In genomic region chr3:54970895-54971294, GRCh38 we compare ENCODE assay signal across 29 cellular contexts. TPM values are rescaled to one million over a fixed set of nuclear protein-coding genes. Genes with fewer than 3 reads are reported as not detected.
DNase-seq lines count a peak whose midpoint lies in the region; ATAC-seq and TF ChIP-seq lines count a peak whose summit lies in the region.
"Had no signal": no experiment of that assay in that cellular context is flagged by ENCODE, and none has a peak within 500 bp of the region (broad histone marks: within the 10 kb centered on the region; RNA-seq: fewer than 3 reads in every experiment).

No MANE protein-coding gene starts in this region.

- TF ChIP-seq CTCF in MCF 10A (IDR thresholded peaks at IDR 0.05; ENCODE audit: unreplicated experiment) (no peak), breast epithelium (IDR thresholded peaks at IDR 0.05) (no peak)

- BruUV-seq in MCF 10A (replicated peaks; lab: Mats Ljungman, UMichigan) = no TSS peak

- H3K27ac ChIP-seq in breast epithelium = no peak overlapping the region
- H3K27ac ChIP-seq: 22Rv1, BLaER1, HL-60, tibial nerve had no signal

- no peaks in the 10 kb centered on the region for H3K9me3 ChIP-seq in breast epithelium
- H3K9me3 ChIP-seq: BLaER1, tibial nerve had no signal

- H3K36me3 Mint-ChIP-seq in MCF 10A (ENCODE audit: insufficient read depth, unreplicated experiment) = peaks cover 6% of the 10 kb centered on the region
- H3K36me3 Mint-ChIP-seq in stimulated activated memory B cell treated with anti-CD40 and anti-IgM and Interleukin-4, amounts not matched to agents 10 μg/mL and 1 μg/mL and 100 μg/mL, for 72 hours = no peaks in the 10 kb centered on the region

- no peak for ATAC-seq in stimulated activated memory B cell treated with anti-CD40 and anti-IgM and Interleukin-4, amounts not matched to agents 10 μg/mL and 1 μg/mL and 100 μg/mL, for 72 hours
- ATAC-seq in HG03280 (IDR thresholded peaks at IDR 0.05; ENCODE audit: unreplicated experiment) = no peak
- ATAC-seq in GM18867 (IDR thresholded peaks at IDR 0.05; ENCODE audit: unreplicated experiment) = no peak
- no peak for ATAC-seq in HG03378 (IDR thresholded peaks at IDR 0.05; ENCODE audit: unreplicated experiment)
- ATAC-seq: activated CD8-positive, alpha-beta T cell treated with anti-CD3 and anti-CD28 coated beads, Interleukin-2, amount 10 ng/mL, durations not matched to agents 7 days and 5 days; Right ventricle myocardium inferior; stimulated activated naive CD8-positive, alpha-beta T cell treated with anti-CD3 and anti-CD28 coated beads, Interleukin-15, amount 100 ng/mL, for 72 hours had no signal

- no peak for TF ChIP-seq POLR2A in breast epithelium (IDR thresholded peaks at IDR 0.05)

- peak; percentile 14 for DNase-seq in MCF 10A (ENCODE audit: unreplicated experiment)
- DNase-seq in breast epithelium (ENCODE audit: low spot score in 2 of 2) = no peak
- DNase-seq in amniotic epithelial cell (ENCODE audit: low read depth) = peak; percentile 16
- DNase-seq in fibroblast of peridontal ligament (ENCODE audit: extremely low read depth) = peak; percentile 75
- DNase-seq: activated CD8-positive, alpha-beta T cell treated with anti-CD3 and anti-CD28 coated beads, Interleukin-2, amount 10 ng/mL, durations not matched to agents 7 days and 5 days; activated gamma-delta T cell treated with Interleukin-2 at 50 U/mL for 16 hours; amniotic stem cell; Calu3; kidney glomerular epithelial cell; MM.1S; NCI-H1436 treated with DMSO at 0.1 percent for 48 hours; NCI-H748 treated with DMSO at 0.1 percent for 48 hours; stimulated activated CD4-positive, alpha-beta T cell treated with anti-CD3 and anti-CD28 coated beads, Interleukin-4, amount 100 ng/mL, for 24 hours; stimulated activated naive CD8-positive, alpha-beta T cell treated with anti-CD3 and anti-CD28 coated beads, Interleukin-15, amount 100 ng/mL, for 72 hours; SW 1271 had no signal

- no peaks in the 10 kb centered on the region for H3K27me3 ChIP-seq in breast epithelium
- H3K27me3 ChIP-seq: BLaER1, tibial nerve had no signal

- H3K4me1 Mint-ChIP-seq in MCF 10A (ENCODE audit: insufficient read depth, unreplicated experiment) = peaks cover 11% of the 10 kb centered on the region
- H3K4me1 Mint-ChIP-seq in stimulated activated memory B cell treated with anti-CD40 and anti-IgM and Interleukin-4, amounts not matched to agents 10 μg/mL and 1 μg/mL and 100 μg/mL, for 72 hours = no peaks in the 10 kb centered on the region
- H3K4me1 Mint-ChIP-seq: central memory CD8-positive, alpha-beta T cell; stimulated activated naive CD8-positive, alpha-beta T cell treated with anti-CD3 and anti-CD28 coated beads, Interleukin-15, amount 100 ng/mL, for 72 hours had no signal

- intact Hi-C loops in MCF 10A (cut with micrococcal nuclease) = no loop called here
- intact Hi-C loops in breast epithelium (cut with DNase I; ENCODE audit: low total_unique reads) = no loop called here

- H3K9me3 Mint-ChIP-seq in MCF 10A (ENCODE audit: unreplicated experiment) = no peaks in the 10 kb centered on the region
- peaks cover 4% of the 10 kb centered on the region for H3K9me3 Mint-ChIP-seq in stimulated activated memory B cell treated with anti-CD40 and anti-IgM and Interleukin-4, amounts not matched to agents 10 μg/mL and 1 μg/mL and 100 μg/mL, for 72 hours

- no peaks in the 10 kb centered on the region for H3K27me3 Mint-ChIP-seq in MCF 10A (ENCODE audit: insufficient read depth, unreplicated experiment)
- H3K27me3 Mint-ChIP-seq in stimulated activated memory B cell treated with anti-CD40 and anti-IgM and Interleukin-4, amounts not matched to agents 10 μg/mL and 1 μg/mL and 100 μg/mL, for 72 hours = peaks cover 8% of the 10 kb centered on the region
- H3K27me3 Mint-ChIP-seq: central memory CD8-positive, alpha-beta T cell; stimulated activated naive CD8-positive, alpha-beta T cell treated with anti-CD3 and anti-CD28 coated beads, Interleukin-15, amount 100 ng/mL, for 72 hours had no signal

- CTCF ChIA-PET in MCF 10A (lab: Yijun Ruan, JAX) = interaction anchor here (1.0 kb wide), 1 partner anchor 20 kb away, joined by 3 read pairs; no protein-coding TSS in a partner anchor

- H3K4me3 Mint-ChIP-seq in MCF 10A (ENCODE audit: unreplicated experiment) = no peak overlapping the region
- H3K4me3 Mint-ChIP-seq in stimulated activated memory B cell treated with anti-CD40 and anti-IgM and Interleukin-4, amounts not matched to agents 10 μg/mL and 1 μg/mL and 100 μg/mL, for 72 hours = no peak overlapping the region
- H3K4me3 Mint-ChIP-seq: activated CD8-positive, alpha-beta T cell treated with anti-CD3 and anti-CD28 coated beads, Interleukin-2, amount 10 ng/mL, durations not matched to agents 7 days and 5 days; central memory CD8-positive, alpha-beta T cell; stimulated activated naive CD8-positive, alpha-beta T cell treated with anti-CD3 and anti-CD28 coated beads, Interleukin-15, amount 100 ng/mL, for 72 hours had no signal

- H3K36me3 ChIP-seq in breast epithelium = no peaks in the 10 kb centered on the region
- H3K36me3 ChIP-seq: BLaER1, tibial nerve had no signal

- H3K4me3 ChIP-seq in breast epithelium = no peak overlapping the region
- H3K4me3 ChIP-seq: BLaER1, tibial nerve had no signal

- POLR2A ChIA-PET in MCF 10A (lab: Yijun Ruan, JAX) = interaction anchor here (0.7 kb wide), 1 partner anchor 9 kb away, joined by 3 read pairs; no protein-coding TSS in a partner anchor

- H3K4me1 ChIP-seq in breast epithelium = no peaks in the 10 kb centered on the region

- peak overlapping the region; percentile 9 for H3K27ac Mint-ChIP-seq in MCF 10A (ENCODE audit: low read depth, unreplicated experiment)
- H3K27ac Mint-ChIP-seq in stimulated activated memory B cell treated with anti-CD40 and anti-IgM and Interleukin-4, amounts not matched to agents 10 μg/mL and 1 μg/mL and 100 μg/mL, for 72 hours = no peak overlapping the region
- H3K27ac Mint-ChIP-seq: activated CD8-positive, alpha-beta T cell treated with anti-CD3 and anti-CD28 coated beads, Interleukin-2, amount 10 ng/mL, durations not matched to agents 7 days and 5 days; stimulated activated naive CD8-positive, alpha-beta T cell treated with anti-CD3 and anti-CD28 coated beads, Interleukin-15, amount 100 ng/mL, for 72 hours had no signal

RNA-seq across cellular contexts. Expression of gene LRTM1, which starts 43.0 kb away (rescaled TPM):
- not detected in 2 replicates for total RNA-seq in MCF 10A (2022)
- not detected for total RNA-seq in breast epithelium
- total RNA-seq: activated CD8-positive, alpha-beta T cell treated with anti-CD3 and anti-CD28 coated beads, Interleukin-2, amount 10 ng/mL, durations not matched to agents 7 days and 5 days; Calu3; epithelial cell of proximal tubule; H1; lung microvascular endothelial cell; OCI-LY7; Right ventricle myocardium inferior; tibial nerve had no signal

Comparison
In these comparisons a context has a peak if more than half of its experiments do, and no peak if none do; other contexts are left out.
1. DNase-seq: peak in MCF 10A (single experiment), amniotic epithelial cell (single experiment) and fibroblast of peridontal ligament (single experiment); none in breast epithelium (0 of 2).